ENCODE assay signal across 9 cellular contexts in the genomic region with DNA sequence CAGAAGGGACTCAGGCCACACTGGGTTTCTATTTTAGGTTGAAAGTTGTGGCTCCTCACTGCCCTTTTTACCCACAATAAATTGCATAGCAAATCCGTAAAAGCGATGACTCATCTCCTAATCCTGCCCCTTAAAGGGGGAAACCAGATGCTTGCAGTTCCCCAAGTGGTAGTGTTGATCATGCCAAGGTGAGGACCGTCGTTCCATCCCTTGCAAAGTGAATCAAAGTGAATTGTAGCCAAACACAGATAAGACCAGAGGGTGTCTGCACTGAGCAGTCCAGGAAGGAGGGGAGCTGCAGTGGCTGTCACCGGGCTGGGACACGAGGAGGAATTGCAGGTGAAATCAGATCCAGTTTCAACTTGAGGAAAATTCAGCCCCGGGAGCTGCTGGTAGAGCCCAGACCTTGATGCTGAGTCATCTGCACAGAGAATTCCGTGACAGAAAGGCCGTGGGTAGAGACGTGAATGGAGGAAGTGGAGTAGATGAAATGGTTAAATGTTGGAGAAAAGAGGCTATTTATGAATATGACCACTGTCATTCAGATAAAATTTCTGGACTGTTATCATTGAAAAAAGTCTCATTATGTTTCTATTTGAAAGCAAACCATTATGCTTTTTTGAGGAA. TPM values are rescaled to one million over a fixed set of nuclear protein-coding genes. Genes with fewer than 3 reads are reported as not detected.
A peak's percentile ranks its signal among the peaks of the same experiment; 100 is the strongest.
DNase-seq lines count a peak whose midpoint lies in the region; ATAC-seq, FAIRE-seq and TF ChIP-seq lines count a peak whose summit lies in the region.
"Had no signal": no experiment of that assay in that cellular context is flagged by ENCODE, and none has a peak within 500 bp of the region (broad histone marks: within the 10 kb centered on the region; RNA-seq: fewer than 3 reads in every experiment).

No MANE protein-coding gene starts in this region.

- H3K9me3 Mint-ChIP-seq in activated CD4-positive, alpha-beta memory T cell treated with anti-CD3 and anti-CD28 coated beads for 36 hours: no peaks in the 10 kb centered on the region
- no peaks in the 10 kb centered on the region for H3K9me3 Mint-ChIP-seq in activated CD4-positive, alpha-beta memory T cell treated with anti-CD3 and anti-CD28 coated beads, Interleukin-2, amount 10 ng/mL, durations not matched to agents 7 days and 5 days
- no peaks in the 10 kb centered on the region for H3K9me3 Mint-ChIP-seq in astrocyte (ENCODE audit: unreplicated experiment)
- H3K9me3 Mint-ChIP-seq in progenitor cell of endocrine pancreas (ENCODE audit: low read depth): no peaks in the 10 kb centered on the region
- H3K9me3 Mint-ChIP-seq: activated naive CD8-positive, alpha-beta T cell treated with anti-CD3 and anti-CD28 coated beads, Interleukin-2, amount 10 ng/mL, durations not matched to agents 7 days and 5 days had no signal

- DNase-seq in activated CD4-positive, alpha-beta memory T cell treated with anti-CD3 and anti-CD28 coated beads for 36 hours: no peak
- DNase-seq in activated CD4-positive, alpha-beta memory T cell treated with anti-CD3 and anti-CD28 coated beads, Interleukin-2, amount 10 ng/mL, durations not matched to agents 7 days and 5 days: no peak
- DNase-seq in astrocyte (ENCODE audit: low read depth) (peak; percentile 84), progenitor cell of endocrine pancreas (ENCODE audit: low spot score, unreplicated experiment) (no peak), NCI-H1930 (lab: John Stamatoyannopoulos, UW) (no peak), omental fat pad (ENCODE audit: low spot score) (no peak)
- no peak for DNase-seq in stimulated activated naive CD8-positive, alpha-beta T cell treated with anti-CD3 and anti-CD28 coated beads, Interleukin-15, Interleukin-2, amounts not matched to agents 100 U/mL and 50 U/mL, for 24 hours
- DNase-seq: activated naive CD8-positive, alpha-beta T cell treated with anti-CD3 and anti-CD28 coated beads, Interleukin-2, amount 10 ng/mL, durations not matched to agents 7 days and 5 days had no signal

- H3K4me3 ChIP-seq in astrocyte (ENCODE audit: insufficient read depth, low read depth, low read length): peak overlapping the region; percentile 38

- H3K4me1 ChIP-seq in astrocyte (ENCODE audit: insufficient read depth, low read length): peaks cover 34% of the 10 kb centered on the region

- no peaks in the 10 kb centered on the region for H3K27me3 ChIP-seq in astrocyte (ENCODE audit: insufficient read depth, low read length)

- no peaks in the 10 kb centered on the region for H3K9me3 ChIP-seq in astrocyte (ENCODE audit: insufficient read depth, low read depth, low read length)

- no peaks in the 10 kb centered on the region for H3K4me1 Mint-ChIP-seq in activated CD4-positive, alpha-beta memory T cell treated with anti-CD3 and anti-CD28 coated beads for 36 hours (ENCODE audit: low read depth)
- H3K4me1 Mint-ChIP-seq in activated CD4-positive, alpha-beta memory T cell treated with anti-CD3 and anti-CD28 coated beads, Interleukin-2, amount 10 ng/mL, durations not matched to agents 7 days and 5 days: no peaks in the 10 kb centered on the region
- H3K4me1 Mint-ChIP-seq in astrocyte (ENCODE audit: low read depth, unreplicated experiment) (peaks cover 33% of the 10 kb centered on the region), progenitor cell of endocrine pancreas (ENCODE audit: low read depth) (no peaks in the 10 kb centered on the region)
- H3K4me1 Mint-ChIP-seq: activated naive CD8-positive, alpha-beta T cell treated with anti-CD3 and anti-CD28 coated beads, Interleukin-2, amount 10 ng/mL, durations not matched to agents 7 days and 5 days had no signal

- FAIRE-seq in astrocyte (lab: Jason Lieb, UNC): peak; percentile 90

- TF ChIP-seq CTCF in astrocyte (IDR thresholded peaks at IDR 0.05; ENCODE audit: insufficient read depth, low read depth, low read length) (no peak), progenitor cell of endocrine pancreas (IDR thresholded peaks at IDR 0.05; ENCODE audit: unreplicated experiment) (no peak), omental fat pad (IDR thresholded peaks at IDR 0.05) (no peak)

- peaks cover 5% of the 10 kb centered on the region for H3K79me2 ChIP-seq in astrocyte (ENCODE audit: insufficient read depth, low read length)

- CTCF ChIA-PET in activated CD4-positive, alpha-beta memory T cell treated with anti-CD3 and anti-CD28 coated beads for 36 hours (lab: Charles Lee): no interaction called here
- CTCF ChIA-PET in activated CD4-positive, alpha-beta memory T cell treated with anti-CD3 and anti-CD28 coated beads, Interleukin-2, amount 10 ng/mL, durations not matched to agents 7 days and 5 days (lab: Charles Lee): no interaction called here

- ATAC-seq in HG03565 (IDR thresholded peaks at IDR 0.05; ENCODE audit: unreplicated experiment) (peak; percentile 60), omental fat pad (ENCODE audit: low FRiP score) (no peak)
- ATAC-seq in stimulated activated naive CD8-positive, alpha-beta T cell treated with anti-CD3 and anti-CD28 coated beads, Interleukin-15, Interleukin-2, amounts not matched to agents 100 U/mL and 50 U/mL, for 24 hours: no peak

- peaks cover 29% of the 10 kb centered on the region for H3K36me3 Mint-ChIP-seq in activated CD4-positive, alpha-beta memory T cell treated with anti-CD3 and anti-CD28 coated beads for 36 hours
- H3K36me3 Mint-ChIP-seq in activated CD4-positive, alpha-beta memory T cell treated with anti-CD3 and anti-CD28 coated beads, Interleukin-2, amount 10 ng/mL, durations not matched to agents 7 days and 5 days (ENCODE audit: low read depth): peaks cover 41% of the 10 kb centered on the region
- H3K36me3 Mint-ChIP-seq in astrocyte (ENCODE audit: low read depth, unreplicated experiment): peaks cover 11% of the 10 kb centered on the region
- peaks cover 6% of the 10 kb centered on the region for H3K36me3 Mint-ChIP-seq in progenitor cell of endocrine pancreas (ENCODE audit: insufficient read depth)

- no peak overlapping the region for H3K4me3 Mint-ChIP-seq in activated CD4-positive, alpha-beta memory T cell treated with anti-CD3 and anti-CD28 coated beads for 36 hours
- H3K4me3 Mint-ChIP-seq in activated CD4-positive, alpha-beta memory T cell treated with anti-CD3 and anti-CD28 coated beads, Interleukin-2, amount 10 ng/mL, durations not matched to agents 7 days and 5 days: no peak overlapping the region
- H3K4me3 Mint-ChIP-seq in astrocyte (ENCODE audit: unreplicated experiment) (peak overlapping the region; percentile 73), progenitor cell of endocrine pancreas (ENCODE audit: low read depth) (no peak overlapping the region)
- H3K4me3 Mint-ChIP-seq: activated naive CD8-positive, alpha-beta T cell treated with anti-CD3 and anti-CD28 coated beads, Interleukin-2, amount 10 ng/mL, durations not matched to agents 7 days and 5 days had no signal

- H3K27ac Mint-ChIP-seq in activated CD4-positive, alpha-beta memory T cell treated with anti-CD3 and anti-CD28 coated beads for 36 hours: peak overlapping the region; percentile 30
- no peak overlapping the region for H3K27ac Mint-ChIP-seq in activated CD4-positive, alpha-beta memory T cell treated with anti-CD3 and anti-CD28 coated beads, Interleukin-2, amount 10 ng/mL, durations not matched to agents 7 days and 5 days
- H3K27ac Mint-ChIP-seq in astrocyte (ENCODE audit: unreplicated experiment): peak overlapping the region; percentile 99
- peak overlapping the region; percentile 21 for H3K27ac Mint-ChIP-seq in progenitor cell of endocrine pancreas
- H3K27ac Mint-ChIP-seq: activated naive CD8-positive, alpha-beta T cell treated with anti-CD3 and anti-CD28 coated beads, Interleukin-2, amount 10 ng/mL, durations not matched to agents 7 days and 5 days had no signal

- H3K27ac ChIP-seq in astrocyte (ENCODE audit: low read depth, low read length): peak overlapping the region; percentile 98

- H2AFZ ChIP-seq in astrocyte (ENCODE audit: low read depth, low read length): no peak overlapping the region

- H4K20me1 ChIP-seq in astrocyte (ENCODE audit: insufficient read depth, low read length): no peaks in the 10 kb centered on the region

- H3K36me3 ChIP-seq in astrocyte (ENCODE audit: insufficient read depth, low read length): peaks cover 20% of the 10 kb centered on the region

- POLR2A ChIA-PET in activated CD4-positive, alpha-beta memory T cell treated with anti-CD3 and anti-CD28 coated beads for 36 hours (lab: Charles Lee): no interaction called here
- POLR2A ChIA-PET in activated CD4-positive, alpha-beta memory T cell treated with anti-CD3 and anti-CD28 coated beads, Interleukin-2, amount 10 ng/mL, durations not matched to agents 7 days and 5 days (lab: Charles Lee): no interaction called here

- peak overlapping the region; percentile 81 for H3K4me2 ChIP-seq in astrocyte (ENCODE audit: low read length)

- H3K9ac ChIP-seq in astrocyte (ENCODE audit: low read length): peak overlapping the region; percentile 86

- intact Hi-C loops in activated CD4-positive, alpha-beta memory T cell treated with anti-CD3 and anti-CD28 coated beads for 36 hours (cut with micrococcal nuclease): no loop called here

- no peaks in the 10 kb centered on the region for H3K27me3 Mint-ChIP-seq in activated CD4-positive, alpha-beta memory T cell treated with anti-CD3 and anti-CD28 coated beads for 36 hours
- H3K27me3 Mint-ChIP-seq in activated CD4-positive, alpha-beta memory T cell treated with anti-CD3 and anti-CD28 coated beads, Interleukin-2, amount 10 ng/mL, durations not matched to agents 7 days and 5 days: no peaks in the 10 kb centered on the region
- H3K27me3 Mint-ChIP-seq in astrocyte (ENCODE audit: low read depth, unreplicated experiment) (no peaks in the 10 kb centered on the region), progenitor cell of endocrine pancreas (no peaks in the 10 kb centered on the region)
- H3K27me3 Mint-ChIP-seq: activated naive CD8-positive, alpha-beta T cell treated with anti-CD3 and anti-CD28 coated beads, Interleukin-2, amount 10 ng/mL, durations not matched to agents 7 days and 5 days had no signal

RNA-seq across cellular contexts. Expression of a gene that starts 44.2 kb away (rescaled TPM):
- total RNA-seq in activated CD4-positive, alpha-beta memory T cell treated with anti-CD3 and anti-CD28 coated beads for 36 hours: under 1 TPM; 0.48 to 0.87 TPM
- total RNA-seq in activated CD4-positive, alpha-beta memory T cell treated with anti-CD3 and anti-CD28 coated beads, Interleukin-2, amount 10 ng/mL, durations not matched to agents 7 days and 5 days: 1 to 10 TPM in 1 of 2 experiments, under 1 TPM in 1; 0.48 to 1.1 TPM
- total RNA-seq in astrocyte (5.6 and 8.4 TPM in 2 replicates), progenitor cell of endocrine pancreas (0.48 and 0.49 TPM in 2 replicates), omental fat pad (10 to 100 TPM in 1 of 4 donors, 1 to 10 TPM in 3; 2.3 to 10.9 (median 3.0) TPM)
